4 cellular contexts compared by ENCODE assay signal in the genomic region with DNA sequence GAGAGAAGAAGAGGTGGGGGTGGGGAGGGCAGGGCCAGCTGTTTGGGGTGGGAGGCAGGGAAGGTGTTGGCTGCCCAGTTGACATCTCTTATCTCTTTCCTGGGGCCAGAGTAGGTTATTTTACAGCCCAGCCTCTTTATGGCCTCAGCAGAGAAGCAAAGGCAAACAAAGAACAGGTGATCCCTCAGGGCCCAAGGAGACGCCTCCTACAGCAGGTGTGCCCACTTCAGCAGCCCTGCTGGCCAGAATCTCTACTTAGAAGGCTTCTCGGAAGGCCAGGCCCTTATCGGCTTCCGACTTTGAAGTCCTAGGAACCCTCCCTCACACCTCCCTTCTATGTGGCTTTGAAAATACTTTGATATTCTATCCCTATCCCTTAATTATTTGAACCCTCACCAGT. TPM values are rescaled to one million over a fixed set of nuclear protein-coding genes. Genes with fewer than 3 reads are reported as not detected.
"Had no signal": no experiment of that assay in that cellular context is flagged by ENCODE, and none has a peak within 500 bp of the region (broad histone marks: within the 10 kb centered on the region; RNA-seq: fewer than 3 reads in every experiment).

No MANE protein-coding gene starts in this region.

RNA-seq across cellular contexts. Expression of a gene that starts 8.0 kb away (rescaled TPM):
- total RNA-seq: GM23248, HepG2, HT1080 had no signal
- polyA plus RNA-seq: GM23248, HepG2, IgD-negative memory B cell had no signal
